10 cellular contexts compared by ENCODE assay signal in genomic region chr12:124656214-124656516, GRCh38.
DNase-seq lines count a peak whose midpoint lies in the region; ATAC-seq, FAIRE-seq and TF ChIP-seq lines count a peak whose summit lies in the region.
"Had no signal": no experiment of that assay in that cellular context is flagged by ENCODE, and none has a peak within 500 bp of the region (broad histone marks: within the 10 kb centered on the region; RNA-seq: fewer than 3 reads in every experiment).

No MANE protein-coding gene starts in this region.

- H3K9ac ChIP-seq in H1 (replicated peaks in 1 of 4; ENCODE audit: extremely low read depth in 1 of 4, low read depth in 3 of 4, low read length in 3 of 4) = no peak overlapping the region

- DNase-seq in SJCRH30 (no peak), H1 (ENCODE audit: low read depth in 1 of 2, low spot score in 2 of 2) (no peak), upper lobe of left lung (no peak), pancreas (no peak), cortex of kidney (lab: John Stamatoyannopoulos, UW) (no peak), NCI-H82 (lab: John Stamatoyannopoulos, UW) (no peak)
- DNase-seq: activated T-cell treated with anti-CD3 and anti-CD28 coated beads, Interleukin-2, amount 50 U/mL, for 48 hours had no signal

- H2BK15ac ChIP-seq in H1 (ENCODE audit: low read length) = no peak overlapping the region

- no peaks in the 10 kb centered on the region for H3K79me1 ChIP-seq in H1 (ENCODE audit: low read depth, low read length)

- no CpG with 5 or more reads among the region's 3 CpGs for WGBS in H1 (ENCODE audit: extremely low coverage in 1 of 2, insufficient coverage in 1 of 2, insufficient read length in 1 of 2, insufficient replicate concordance in 2 of 2, low coverage in 1 of 2, low lambda C conversion rate in 2 of 2, missing lambda C conversion rate in 1 of 2), 2 experiments
- 79 to 89% methylated on average over 3 of the region's 3 CpGs for WGBS in upper lobe of left lung, 2 donors
- 86 to 89% methylated on average over 3 of the region's 3 CpGs for WGBS in pancreas, 2 donors

- TF ChIP-seq POLR2A in H1 (IDR thresholded peaks at IDR 0.05; ENCODE audit: control extremely low read depth in 1 of 2, low read depth in 2 of 2, low read length in 2 of 2) = no peak
- no peak for TF ChIP-seq POLR2A in upper lobe of left lung (IDR thresholded peaks at IDR 0.05)

- no peaks in the 10 kb centered on the region for H4K20me1 ChIP-seq in H1 (replicated peaks in 1 of 2; ENCODE audit: control insufficient read depth in 1 of 2, insufficient read depth in 2 of 2, low read length in 2 of 2)

- H2BK20ac ChIP-seq in H1 (ENCODE audit: low read length) = peak overlapping the region; percentile 43; the same call in 1 of the 2 replicates

- POLR2A ChIA-PET in H1 (lab: Charles Lee; ENCODE audit: partially characterized antibody) = interaction anchor here (1.0 to 1.7 kb wide), 4 partner anchors 77 to 110 kb away, joined by 3 to 5 read pairs (median 4); no protein-coding TSS in a partner anchor

- no peak overlapping the region for H4K8ac ChIP-seq in H1 (ENCODE audit: extremely low read depth, insufficient read depth, low read length)

- H3K56ac ChIP-seq in H1 (replicated peaks; ENCODE audit: insufficient read length, low read depth, low read length) = no peak overlapping the region

- peak overlapping the region; percentile 18; the same call in 1 of the 2 replicates for H2BK5ac ChIP-seq in H1 (ENCODE audit: low read depth, low read length)

- CTCF ChIA-PET in H1 (lab: Charles Lee; ENCODE audit: partially characterized antibody) = interaction anchor here (0.6 to 2.7 kb wide), 10 partner anchors 17 to 1702 kb away, joined by 3 to 9 read pairs (median 3); no protein-coding TSS in a partner anchor

- H3K79me2 ChIP-seq in H1 (ENCODE audit: control insufficient read depth in 1 of 2, insufficient read depth in 2 of 2, low read length in 2 of 2) = no peaks in the 10 kb centered on the region

- H3K27me3 ChIP-seq in SJCRH30 (no peaks in the 10 kb centered on the region), H1 (replicated peaks in 1 of 4; ENCODE audit: control insufficient read depth in 3 of 4, extremely low read depth in 1 of 4, insufficient read depth in 3 of 4, low read length in 3 of 4) (no peaks in the 10 kb centered on the region), muscle layer of duodenum (ENCODE audit: low read depth, low read length) (no peaks in the 10 kb centered on the region), upper lobe of left lung (no peaks in the 10 kb centered on the region), pancreas (no peaks in the 10 kb centered on the region)

- H3K4me2 ChIP-seq in H1 (ENCODE audit: insufficient read depth in 1 of 2, low read depth in 2 of 2, low read length in 2 of 2) = peak overlapping the region; percentile 34 to 50; a peak in 3 of 4 replicates

- no peaks in the 10 kb centered on the region for H3K23me2 ChIP-seq in H1 (ENCODE audit: low read depth, low read length)

- no peak overlapping the region for H2AFZ ChIP-seq in H1 (ENCODE audit: low read length)

- no peak overlapping the region for H4K91ac ChIP-seq in H1 (replicated peaks; ENCODE audit: insufficient read length, low read length)

- no peak overlapping the region for H3K23ac ChIP-seq in H1 (ENCODE audit: insufficient read length)

- no peak overlapping the region for H2BK120ac ChIP-seq in H1 (replicated peaks; ENCODE audit: low read depth, low read length)

- H3K4me3 ChIP-seq in SJCRH30 = no peak overlapping the region
- peak overlapping the region in 1 of 4 experiments; percentile 43; a peak in 2 of 8 replicates for H3K4me3 ChIP-seq in H1 (ENCODE audit: extremely low read depth in 1 of 4, insufficient read depth in 2 of 4, low read depth in 3 of 4, low read length in 4 of 4)
- peak overlapping the region in 1 of 2 donors; percentile 23 for H3K4me3 ChIP-seq in muscle layer of duodenum (ENCODE audit: low read depth in 1 of 2, low read length in 2 of 2)
- H3K4me3 ChIP-seq in upper lobe of left lung = no peak overlapping the region
- H3K4me3 ChIP-seq in pancreas = no peak overlapping the region

- no peak overlapping the region for H3K4ac ChIP-seq in H1 (replicated peaks; ENCODE audit: insufficient read length, low read depth, low read length)

- intact Hi-C loops in pancreas (cut with DNase I) = no loop called here

- H3K27ac ChIP-seq in SJCRH30 (peak overlapping the region; percentile 77; the same call in 1 of the 2 replicates), H1 (ENCODE audit: low read depth, low read length) (no peak overlapping the region), muscle layer of duodenum (ENCODE audit: low read length) (peak overlapping the region; percentile 51), upper lobe of left lung (peak overlapping the region; percentile 62 to 92 (median 78)), pancreas (peak overlapping the region in 1 of 4 donors; percentile 55)

- H4K5ac ChIP-seq in H1 (ENCODE audit: insufficient read length, low read depth, low read length) = no peak overlapping the region

- FAIRE-seq in H1 (lab: Jason Lieb, UNC) = no peak
- no peak for FAIRE-seq in pancreas (lab: Jason Lieb, UNC)
- FAIRE-seq: islet of Langerhans had no signal

- H3K14ac ChIP-seq in H1 (ENCODE audit: insufficient read length) = no peak overlapping the region

- peak; percentile 66 to 68 for TF ChIP-seq RAD21 in H1 (IDR thresholded peaks at IDR 0.05 in 1 of 2, conservative IDR thresholded peaks at IDR 0.05 in 1 of 2; ENCODE audit: low read depth in 2 of 2, low read length in 2 of 2)

- TF ChIP-seq EP300 in H1 (IDR thresholded peaks at IDR 0.05; ENCODE audit: borderline replicate concordance in 1 of 2, low read depth in 2 of 2, low read length in 2 of 2) (no peak), upper lobe of left lung (IDR thresholded peaks at IDR 0.05) (no peak)

- H3K9me3 ChIP-seq in SJCRH30 (replicated peaks) (no peaks in the 10 kb centered on the region), H1 (ENCODE audit: insufficient read depth in 2 of 2, low read depth in 1 of 2, low read length in 1 of 2) (no peaks in the 10 kb centered on the region), muscle layer of duodenum (ENCODE audit: control insufficient read depth in 1 of 2, low read length in 2 of 2) (no peaks in the 10 kb centered on the region), upper lobe of left lung (no peaks in the 10 kb centered on the region), pancreas (no peaks in the 10 kb centered on the region)

- no peak overlapping the region for H2AK5ac ChIP-seq in H1 (ENCODE audit: low read depth, low read length)

- no peak overlapping the region for H2BK12ac ChIP-seq in H1 (ENCODE audit: low read depth, low read length)

- TF ChIP-seq CTCF in H1 (IDR thresholded peaks at IDR 0.05; ENCODE audit: control extremely low read depth in 1 of 3, insufficient read depth in 1 of 3, low read depth in 1 of 3, low read length in 3 of 3) (peak; percentile 39 to 52 (median 51)), upper lobe of left lung (IDR thresholded peaks at IDR 0.05) (no peak), pancreas (IDR thresholded peaks at IDR 0.05) (no peak)

- H3K4me1 ChIP-seq in SJCRH30 (peaks cover 46% of the 10 kb centered on the region), H1 (replicated peaks in 1 of 4; ENCODE audit: control insufficient read depth in 3 of 4, insufficient read depth in 4 of 4, low read length in 3 of 4) (peaks cover 5 to 18% (median 8%) of the 10 kb centered on the region in 4 experiments), muscle layer of duodenum (ENCODE audit: control insufficient read depth in 1 of 2, insufficient read depth in 2 of 2, low read length in 2 of 2) (peaks cover 10 to 21% of the 10 kb centered on the region in 2 donors), upper lobe of left lung (peaks cover 24 to 46% (median 31%) of the 10 kb centered on the region in 4 donors), pancreas (peaks cover 0 to 14% (median 6%) of the 10 kb centered on the region in 3 donors)

- peak overlapping the region; percentile 53; the same call in 1 of the 2 replicates for H3K18ac ChIP-seq in H1 (ENCODE audit: extremely low read depth, low read length)

- H3K36me3 ChIP-seq in SJCRH30 (no peaks in the 10 kb centered on the region), H1 (ENCODE audit: control insufficient read depth in 2 of 4, insufficient read depth in 4 of 4, low read length in 3 of 4) (no peaks in the 10 kb centered on the region), muscle layer of duodenum (ENCODE audit: control insufficient read depth in 1 of 2, insufficient read depth in 2 of 2, low read length in 2 of 2) (no peaks in the 10 kb centered on the region), upper lobe of left lung (no peaks in the 10 kb centered on the region), pancreas (no peaks in the 10 kb centered on the region)

- ATAC-seq in upper lobe of left lung (ENCODE audit: low FRiP score in 2 of 2) (no peak), pancreas (no peak)
- ATAC-seq: esophagus mucosa had no signal

TF ChIP-seq in H1, 55 proteins besides CTCF, POLR2A, EP300 and RAD21:
- TF ChIP-seq BACH1 (IDR thresholded peaks at IDR 0.05; ENCODE audit: low read length) (no peak), SIN3A (conservative IDR thresholded peaks at IDR 0.05 in 1 of 2, IDR thresholded peaks at IDR 0.05 in 1 of 2; ENCODE audit: low read depth in 1 of 2, low read length in 2 of 2) (0 out of 4 replicates have a peak, but pooled peaks of 1 of the 2 experiments have one; percentile 7), ATF2 (IDR thresholded peaks at IDR 0.05; ENCODE audit: low read length) (peak; percentile 72; the same call in 1 of the 2 replicates)

Comparison
In these comparisons a context has a peak if more than half of its experiments do, and no peak if none do; other contexts are left out.
1. CTCF ChIP-seq: peak in H1 (3 of 3); none in upper lobe of left lung (0 of 6) and pancreas (0 of 4).